In the genomic region with DNA sequence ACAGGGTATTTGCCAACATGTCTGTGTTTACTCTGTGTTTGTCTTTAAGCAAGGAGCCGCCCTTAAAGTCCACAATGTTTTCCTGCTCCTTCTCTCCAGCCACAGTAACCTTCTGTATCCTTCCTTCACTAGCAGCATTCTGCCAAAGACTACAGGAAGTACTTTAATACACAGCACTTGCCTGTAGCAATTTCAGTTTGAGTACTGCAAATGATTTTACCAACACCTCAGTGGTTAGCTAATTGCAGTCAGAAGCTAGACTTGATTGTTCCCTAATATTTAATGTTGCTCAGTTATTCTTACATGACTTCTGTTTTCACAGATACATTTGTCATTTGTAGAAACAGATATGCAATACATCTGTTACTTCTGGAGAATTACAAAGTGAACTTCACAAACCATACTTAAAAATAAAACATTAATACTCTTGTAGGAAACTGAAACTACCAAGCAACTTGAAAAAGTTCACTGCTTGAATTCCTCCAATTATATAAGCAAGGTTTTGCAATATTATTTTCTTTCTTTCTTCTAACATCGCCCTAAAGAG, we compare ENCODE assay signal across 8 cellular contexts.
DNase-seq lines count a peak whose midpoint lies in the region; ATAC-seq, FAIRE-seq and TF ChIP-seq lines count a peak whose summit lies in the region.

No MANE protein-coding gene starts in this region.

- peaks cover 10% of the 10 kb centered on the region for H3K36me3 Mint-ChIP-seq in WTC11

- H3K4me1 ChIP-seq in DOHH2 (ENCODE audit: control insufficient read depth, low read length) (peaks cover 68% of the 10 kb centered on the region), mucosa of rectum (ENCODE audit: control insufficient read depth in 2 of 2, insufficient read depth in 2 of 2, low read length in 2 of 2) (peaks cover 7 to 14% of the 10 kb centered on the region in 2 donors)

- peaks cover 9% of the 10 kb centered on the region; the same call in 1 of the 2 replicates for H3F3A ChIP-seq in DOHH2 (ENCODE audit: control insufficient read depth, insufficient read depth)

- H3K9me3 ChIP-seq in DOHH2 (ENCODE audit: control insufficient read depth, insufficient read depth, low read length) = 0 out of 2 replicates have a peak, but pooled peaks cover 5% of the 10 kb centered on the region
- peaks cover 0 to 4% of the 10 kb centered on the region in 2 donors for H3K9me3 ChIP-seq in mucosa of rectum (ENCODE audit: control insufficient read depth in 2 of 2, low read length in 2 of 2)

- H3K27me3 ChIP-seq in DOHH2 (ENCODE audit: control insufficient read depth, low read length) (no peaks in the 10 kb centered on the region), bronchial epithelial cell (ENCODE audit: control insufficient read depth, insufficient read depth, low read length) (no peaks in the 10 kb centered on the region), mucosa of rectum (ENCODE audit: control insufficient read depth in 2 of 2, insufficient read depth in 2 of 2, low read length in 2 of 2) (no peaks in the 10 kb centered on the region)

- H3K9ac ChIP-seq in mucosa of rectum (ENCODE audit: low read depth in 1 of 2, low read length in 2 of 2) = no peak overlapping the region

- H3K27ac Mint-ChIP-seq in WTC11 = no peak overlapping the region

- POLR2A ChIA-PET in WTC11 (lab: Charles Lee) = no interaction called here

- intact Hi-C loops in posterior vena cava (cut with DNase I) = no loop called here

- TF ChIP-seq CTCF in DOHH2 (IDR thresholded peaks at IDR 0.05; ENCODE audit: low read depth, low read length, poor library complexity, severe bottlenecking) = no peak
- TF ChIP-seq CTCF in GM20000 (IDR thresholded peaks at IDR 0.05; ENCODE audit: extremely low read depth, missing control alignments) = no peak
- TF ChIP-seq CTCF in LNCaP clone FGC (IDR thresholded peaks at IDR 0.05; ENCODE audit: control insufficient read depth, extremely low read depth, insufficient read depth) = no peak
- no peak for TF ChIP-seq CTCF in bronchial epithelial cell (IDR thresholded peaks at IDR 0.05; ENCODE audit: insufficient read depth, low read length, severe bottlenecking)
- TF ChIP-seq CTCF in WTC11 (IDR thresholded peaks at IDR 0.05) = no peak

- H3K79me2 ChIP-seq in DOHH2 (ENCODE audit: control insufficient read depth, low read length) = peaks cover 98% of the 10 kb centered on the region

- no peak for ATAC-seq in WTC11

- H3K36me3 ChIP-seq in DOHH2 (ENCODE audit: control insufficient read depth, low read length) (peaks cover 44% of the 10 kb centered on the region), bronchial epithelial cell (ENCODE audit: control insufficient read depth, insufficient read depth, low read length) (no peaks in the 10 kb centered on the region), mucosa of rectum (ENCODE audit: control insufficient read depth in 2 of 2, insufficient read depth in 2 of 2, low read length in 2 of 2) (peaks cover 4% of the 10 kb centered on the region in 2 donors)

- H3K9me2 ChIP-seq in DOHH2 (replicated peaks; ENCODE audit: control insufficient read depth, low read length) = no peaks in the 10 kb centered on the region

- FAIRE-seq in bronchial epithelial cell (lab: Jason Lieb, UNC) = no peak

- CTCF ChIA-PET in WTC11 (lab: Charles Lee) = no interaction called here

- DNase-seq in GM20000 (ENCODE audit: low spot score) = peak; percentile 27
- peak; percentile 79 for DNase-seq in LNCaP clone FGC (ENCODE audit: low read depth)
- peak; percentile 69 for DNase-seq in bronchial epithelial cell (ENCODE audit: low read depth)
- no peak for DNase-seq in posterior vena cava (ENCODE audit: low spot score)
- DNase-seq in GDM1 (lab: John Stamatoyannopoulos, UW) = no peak
- no peak for DNase-seq in WTC11 (ENCODE audit: low spot score)

- H3K4me3 Mint-ChIP-seq in WTC11 = no peak overlapping the region

- H3K4me3 ChIP-seq in DOHH2 (ENCODE audit: low read length) (peak overlapping the region; percentile 26), LNCaP clone FGC (ENCODE audit: low read depth, low read length) (no peak overlapping the region), bronchial epithelial cell (ENCODE audit: low read depth, low read length) (no peak overlapping the region), mucosa of rectum (ENCODE audit: low read length in 2 of 2) (peak overlapping the region; percentile 4 to 26)

- no peaks in the 10 kb centered on the region for H3K27me3 Mint-ChIP-seq in WTC11 (ENCODE audit: low read depth)

- H3K27ac ChIP-seq in DOHH2 (ENCODE audit: low read depth, low read length) (peak overlapping the region; percentile 54), mucosa of rectum (ENCODE audit: low read depth in 2 of 2, low read length in 2 of 2) (peak overlapping the region; percentile 34 to 63)

- H3K4me1 Mint-ChIP-seq in WTC11 = no peaks in the 10 kb centered on the region

- H3K9me3 Mint-ChIP-seq in WTC11 = peaks cover 10% of the 10 kb centered on the region

- H3K4me2 ChIP-seq in DOHH2 (ENCODE audit: low read length) = peak overlapping the region; percentile 42

- H4K20me1 ChIP-seq in DOHH2 (ENCODE audit: control insufficient read depth, insufficient read depth, low read depth, low read length) = peaks cover 3% of the 10 kb centered on the region; the same call in 1 of the 2 replicates

TF ChIP-seq in WTC11, 78 proteins besides CTCF, POLR2A, EP300 and RAD21:
- no peak for TF ChIP-seq NR1H2 (CRISPR knock-in tag; IDR thresholded peaks at IDR 0.05)
- TF ChIP-seq, protein P1, sequence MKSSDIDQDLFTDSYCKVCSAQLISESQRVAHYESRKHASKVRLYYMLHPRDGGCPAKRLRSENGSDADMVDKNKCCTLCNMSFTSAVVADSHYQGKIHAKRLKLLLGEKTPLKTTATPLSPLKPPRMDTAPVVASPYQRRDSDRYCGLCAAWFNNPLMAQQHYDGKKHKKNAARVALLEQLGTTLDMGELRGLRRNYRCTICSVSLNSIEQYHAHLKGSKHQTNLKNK (CRISPR knock-in tag; IDR thresholded peaks at IDR 0.05) = no peak
- TF ChIP-seq FOXJ3 (CRISPR knock-in tag; IDR thresholded peaks at IDR 0.05; ENCODE audit: borderline replicate concordance) = no peak
- no peak for TF ChIP-seq TP53 (CRISPR knock-in tag; IDR thresholded peaks at IDR 0.05)
- no peak for TF ChIP-seq MYBL2 (CRISPR knock-in tag; IDR thresholded peaks at IDR 0.05)
- no peak for TF ChIP-seq FOXK1 (CRISPR knock-in tag; IDR thresholded peaks at IDR 0.05)
- no peak for TF ChIP-seq USF2 (CRISPR knock-in tag; IDR thresholded peaks at IDR 0.05)
- TF ChIP-seq, protein P2, sequence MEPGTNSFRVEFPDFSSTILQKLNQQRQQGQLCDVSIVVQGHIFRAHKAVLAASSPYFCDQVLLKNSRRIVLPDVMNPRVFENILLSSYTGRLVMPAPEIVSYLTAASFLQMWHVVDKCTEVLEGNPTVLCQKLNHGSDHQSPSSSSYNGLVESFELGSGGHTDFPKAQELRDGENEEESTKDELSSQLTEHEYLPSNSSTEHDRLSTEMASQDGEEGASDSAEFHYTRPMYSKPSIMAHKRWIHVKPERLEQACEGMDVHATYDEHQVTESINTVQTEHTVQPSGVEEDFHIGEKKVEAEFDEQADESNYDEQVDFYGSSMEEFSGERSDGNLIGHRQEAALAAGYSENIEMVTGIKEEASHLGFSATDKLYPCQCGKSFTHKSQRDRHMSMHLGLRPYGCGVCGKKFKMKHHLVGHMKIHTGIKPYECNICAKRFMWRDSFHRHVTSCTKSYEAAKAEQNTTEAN (CRISPR knock-in tag; IDR thresholded peaks at IDR 0.05) = no peak
TF ChIP-seq in WTC11: peak in this region for 0.

Comparison
In these comparisons a context has a peak if more than half of its experiments do, and no peak if none do; other contexts are left out.
1. H3K4me3 ChIP-seq: peak in DOHH2 (single experiment) and mucosa of rectum (2 of 2); none in LNCaP clone FGC (single experiment) and bronchial epithelial cell (single experiment).
2. DNase-seq: peak in GM20000 (single experiment), LNCaP clone FGC (single experiment) and bronchial epithelial cell (single experiment); none in posterior vena cava (single experiment), GDM1 (single experiment) and WTC11 (single experiment).